Comparison of ENCODE assay signal across 8 cellular contexts in genomic region chr5:125348221-125348692, GRCh38.
DNase-seq lines count a peak whose midpoint lies in the region; ATAC-seq and TF ChIP-seq lines count a peak whose summit lies in the region.

No MANE protein-coding gene starts in this region.

- H3K27me3 ChIP-seq in neural cell (ENCODE audit: insufficient read depth, low read depth, low read length), result no peaks in the 10 kb centered on the region

- H3K4me2 ChIP-seq in neural cell (ENCODE audit: low read length), result peak overlapping the region; percentile 45

- peaks cover 9% of the 10 kb centered on the region for H3F3A ChIP-seq in neural cell (ENCODE audit: insufficient read depth, low read length, poor library complexity, severe bottlenecking)

- TF ChIP-seq RAD21 in neural cell (conservative IDR thresholded peaks at IDR 0.05), result no peak

- H3K4me3 ChIP-seq in fibroblast of pulmonary artery (replicated peaks; ENCODE audit: low read depth, low read length) (no peak overlapping the region), neural cell (ENCODE audit: low read length) (peak overlapping the region; percentile 39)

- H2AFZ ChIP-seq in neural cell (ENCODE audit: low read depth, low read length), result peak overlapping the region; percentile 21

- H3K27ac ChIP-seq in neural cell (ENCODE audit: low read length), result peak overlapping the region; percentile 18

- DNase-seq in AG20443 (ENCODE audit: low spot score) (peak; percentile 29), NCI-H446 (lab: John Stamatoyannopoulos, UW) (peak; percentile 44 to 81), fibroblast of pulmonary artery (ENCODE audit: low read depth) (peak; percentile 72), ACHN (no peak)
- no peak for DNase-seq in stimulated activated CD4-positive, alpha-beta T cell treated with anti-CD3 and anti-CD28 coated beads, Interleukin-2, amount 100 ng/mL, for 24 hours

- H3K36me3 ChIP-seq in neural cell (ENCODE audit: insufficient read depth, low read length), result no peaks in the 10 kb centered on the region

- TF ChIP-seq CTCF in fibroblast of pulmonary artery (IDR thresholded peaks at IDR 0.05; ENCODE audit: low read length, missing control alignments) (no peak), neural cell (IDR thresholded peaks at IDR 0.05; ENCODE audit: poor library complexity, severe bottlenecking) (no peak)

- no peaks in the 10 kb centered on the region for H3K79me2 ChIP-seq in neural cell (replicated peaks; ENCODE audit: insufficient read depth, low read length)

- no peaks in the 10 kb centered on the region for H3K9me2 ChIP-seq in neural cell (ENCODE audit: insufficient read depth, low read length)

- H3K9me3 ChIP-seq in neural cell (ENCODE audit: low read length), result no peaks in the 10 kb centered on the region

- in situ Hi-C loops in ACHN (cut with HindIII; ENCODE audit: low pct_ligation_motif_present, low pct_unique_long_range_greater_than_20kb, low sequenced_read_pairs), result no loop called here

- H4K20me1 ChIP-seq in neural cell (ENCODE audit: insufficient read depth), result no peaks in the 10 kb centered on the region

- H3K9ac ChIP-seq in neural cell (ENCODE audit: low read length), result no peak overlapping the region

- no peak for TF ChIP-seq EP300 in neural cell (conservative IDR thresholded peaks at IDR 0.05; ENCODE audit: poor library complexity, severe bottlenecking)

- no peak for ATAC-seq in GM19397 (IDR thresholded peaks at IDR 0.05; ENCODE audit: unreplicated experiment)
- no peak for ATAC-seq in HG03565 (IDR thresholded peaks at IDR 0.05; ENCODE audit: unreplicated experiment)

TF ChIP-seq in neural cell, 6 proteins besides CTCF, POLR2A, EP300 and RAD21:
- no peak for TF ChIP-seq TAF1 (IDR thresholded peaks at IDR 0.05; ENCODE audit: low read depth)
- TF ChIP-seq SMC3 (conservative IDR thresholded peaks at IDR 0.05; ENCODE audit: poor library complexity), result peak; percentile 22
- no peak for TF ChIP-seq POLR2AphosphoS5 (IDR thresholded peaks at IDR 0.05)
- no peak for TF ChIP-seq EZH2 (IDR thresholded peaks at IDR 0.05; ENCODE audit: borderline replicate concordance, insufficient read depth, low read length, poor library complexity, severe bottlenecking)
- TF ChIP-seq REST (IDR thresholded peaks at IDR 0.05; ENCODE audit: borderline replicate concordance), result no peak
- no peak for TF ChIP-seq MXI1 (conservative IDR thresholded peaks at IDR 0.05; ENCODE audit: poor library complexity, severe bottlenecking)
TF ChIP-seq in neural cell: peak in this region for 1.

Comparison
In these comparisons a context has a peak if more than half of its experiments do, and no peak if none do; other contexts are left out.
1. DNase-seq: peak in AG20443 (single experiment), NCI-H446 (2 of 2) and fibroblast of pulmonary artery (single experiment); none in stimulated activated CD4-positive, alpha-beta T cell treated with anti-CD3 and anti-CD28 coated beads, Interleukin-2, amount 100 ng/mL, for 24 hours (0 of 2) and ACHN (single experiment).